Comparison of ENCODE assay signal across 1 cellular context in the genomic region with DNA sequence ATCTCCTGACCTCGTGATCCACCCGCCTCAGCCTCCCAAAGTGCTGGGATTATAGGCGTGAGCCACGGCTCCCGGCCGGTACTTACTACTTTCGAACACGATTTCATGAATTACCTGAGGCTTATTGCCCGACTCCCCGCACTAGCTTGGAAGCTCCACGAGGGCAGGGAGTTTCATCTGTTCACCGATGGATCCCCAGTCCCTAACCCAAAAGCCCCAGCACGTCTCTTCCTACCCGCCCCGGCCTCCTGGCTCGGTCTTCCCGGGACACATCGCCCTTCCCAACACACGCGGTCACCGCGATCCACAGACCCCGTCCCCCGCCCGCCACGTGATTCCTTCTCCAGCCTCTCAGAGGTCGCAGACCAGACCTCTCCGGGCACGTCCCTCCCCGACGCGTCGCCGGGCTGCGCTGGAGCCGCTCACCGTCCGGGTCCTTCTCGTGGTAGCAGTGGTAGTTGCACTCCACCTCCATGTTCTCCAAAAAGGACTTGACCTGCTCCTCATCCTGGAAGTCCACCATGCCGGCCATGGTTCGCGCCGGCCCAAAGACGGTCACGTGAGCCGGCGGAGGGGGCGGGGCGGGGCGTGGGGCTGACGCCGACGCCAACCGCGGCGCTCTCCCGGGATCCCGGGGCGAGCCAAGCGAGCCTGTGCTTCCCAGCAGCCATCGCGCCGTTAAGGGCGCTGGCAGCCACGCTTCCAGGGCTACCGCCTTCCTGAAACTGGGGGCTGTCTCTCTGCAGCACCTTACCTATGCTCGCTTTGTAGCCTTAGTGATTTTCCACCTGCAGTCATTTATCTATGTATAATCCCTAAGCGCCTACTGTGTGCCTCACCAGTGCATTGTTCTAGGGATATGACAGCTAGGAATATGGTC.
TF ChIP-seq lines count a peak whose summit lies in the region.

A gene (minus strand): TSS at position 553 of the 880 bp plus-strand sequence. CDS start 21 bp downstream, at position 532.

TF ChIP-seq in K562, 482 proteins besides CTCF, POLR2A, EP300 and RAD21 (continued from another document):
- TF ChIP-seq, protein P1, sequence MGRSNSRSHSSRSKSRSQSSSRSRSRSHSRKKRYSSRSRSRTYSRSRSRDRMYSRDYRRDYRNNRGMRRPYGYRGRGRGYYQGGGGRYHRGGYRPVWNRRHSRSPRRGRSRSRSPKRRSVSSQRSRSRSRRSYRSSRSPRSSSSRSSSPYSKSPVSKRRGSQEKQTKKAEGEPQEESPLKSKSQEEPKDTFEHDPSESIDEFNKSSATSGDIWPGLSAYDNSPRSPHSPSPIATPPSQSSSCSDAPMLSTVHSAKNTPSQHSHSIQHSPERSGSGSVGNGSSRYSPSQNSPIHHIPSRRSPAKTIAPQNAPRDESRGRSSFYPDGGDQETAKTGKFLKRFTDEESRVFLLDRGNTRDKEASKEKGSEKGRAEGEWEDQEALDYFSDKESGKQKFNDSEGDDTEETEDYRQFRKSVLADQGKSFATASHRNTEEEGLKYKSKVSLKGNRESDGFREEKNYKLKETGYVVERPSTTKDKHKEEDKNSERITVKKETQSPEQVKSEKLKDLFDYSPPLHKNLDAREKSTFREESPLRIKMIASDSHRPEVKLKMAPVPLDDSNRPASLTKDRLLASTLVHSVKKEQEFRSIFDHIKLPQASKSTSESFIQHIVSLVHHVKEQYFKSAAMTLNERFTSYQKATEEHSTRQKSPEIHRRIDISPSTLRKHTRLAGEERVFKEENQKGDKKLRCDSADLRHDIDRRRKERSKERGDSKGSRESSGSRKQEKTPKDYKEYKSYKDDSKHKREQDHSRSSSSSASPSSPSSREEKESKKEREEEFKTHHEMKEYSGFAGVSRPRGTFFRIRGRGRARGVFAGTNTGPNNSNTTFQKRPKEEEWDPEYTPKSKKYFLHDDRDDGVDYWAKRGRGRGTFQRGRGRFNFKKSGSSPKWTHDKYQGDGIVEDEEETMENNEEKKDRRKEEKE (IDR thresholded peaks at IDR 0.05; ENCODE audit: borderline replicate concordance in 1 of 2, control insufficient read depth in 1 of 2, low read depth in 2 of 2, low read length in 1 of 2): 0 out of 4 replicates have a peak, but pooled peaks of 1 of the 2 experiments have one; percentile 16
- TF ChIP-seq NFXL1 (CRISPR knock-in tag; IDR thresholded peaks at IDR 0.05) (no peak), CHD1 (IDR thresholded peaks at IDR 0.05; ENCODE audit: low read length) (no peak), LCOR (CRISPR knock-in tag; IDR thresholded peaks at IDR 0.05) (peak; percentile 94), FOXK2 (conservative IDR thresholded peaks at IDR 0.05 in 1 of 2, IDR thresholded peaks at IDR 0.05 in 1 of 2; ENCODE audit: low read depth in 2 of 2) (peak in 1 of 2 experiments; percentile 4; a peak in 3 of 4 replicates), KDM5B (IDR thresholded peaks at IDR 0.05; ENCODE audit: insufficient replicate concordance, low read depth, low read length) (peak; percentile 94), SMC3 (conservative IDR thresholded peaks at IDR 0.05; ENCODE audit: insufficient read depth, low read depth, low read length) (no peak), TCFL5 (CRISPR knock-in tag; conservative IDR thresholded peaks at IDR 0.05) (no peak), RCOR1 (IDR thresholded peaks at IDR 0.05; ENCODE audit: borderline replicate concordance in 1 of 2, low read depth in 2 of 2, low read length in 2 of 2) (peak in 1 of 2 experiments; percentile 70; a peak in 2 of 4 replicates), ZNF311 (CRISPR knock-in tag; IDR thresholded peaks at IDR 0.05) (no peak), MAFF (IDR thresholded peaks at IDR 0.05; ENCODE audit: low read length) (no peak), POLR2AphosphoS2 (IDR thresholded peaks at IDR 0.05; ENCODE audit: low read length) (no peak; the same call in 1 of the 2 replicates), PTBP1 (IDR thresholded peaks at IDR 0.05; ENCODE audit: low read depth, low read length) (no peak), KHSRP (IDR thresholded peaks at IDR 0.05) (no peak), ZNF347 (CRISPR knock-in tag; IDR thresholded peaks at IDR 0.05; ENCODE audit: low read depth) (no peak), ZNF134 (CRISPR knock-in tag; conservative IDR thresholded peaks at IDR 0.05) (no peak), XRCC5 (IDR thresholded peaks at IDR 0.05; ENCODE audit: low read depth, low read length) (no peak), ARNT (IDR thresholded peaks at IDR 0.05) (no peak; a peak in 1 of 4 replicates), RAD51 (IDR thresholded peaks at IDR 0.05; ENCODE audit: borderline replicate concordance, low read depth) (peak; percentile 97), SIN3A (IDR thresholded peaks at IDR 0.05; ENCODE audit: borderline replicate concordance in 2 of 2, control insufficient read depth in 1 of 2, low read depth in 2 of 2, low read length in 2 of 2) (peak; percentile 76 to 80; a peak in 2 of 4 replicates), PURB (CRISPR knock-in tag; IDR thresholded peaks at IDR 0.05; ENCODE audit: low read depth) (no peak), ZC3H4 (CRISPR knock-in tag; IDR thresholded peaks at IDR 0.05; ENCODE audit: borderline replicate concordance) (no peak), NR2C1 (IDR thresholded peaks at IDR 0.05) (peak; percentile 50; the same call in 1 of the 2 replicates), NR2C1 (tag; IDR thresholded peaks at IDR 0.05) (no peak; the same call in 1 of the 2 replicates), CAMTA2 (CRISPR knock-in tag; conservative IDR thresholded peaks at IDR 0.05) (peak; percentile 86; the same call in 1 of the 2 replicates)
- TF ChIP-seq, protein P2, sequence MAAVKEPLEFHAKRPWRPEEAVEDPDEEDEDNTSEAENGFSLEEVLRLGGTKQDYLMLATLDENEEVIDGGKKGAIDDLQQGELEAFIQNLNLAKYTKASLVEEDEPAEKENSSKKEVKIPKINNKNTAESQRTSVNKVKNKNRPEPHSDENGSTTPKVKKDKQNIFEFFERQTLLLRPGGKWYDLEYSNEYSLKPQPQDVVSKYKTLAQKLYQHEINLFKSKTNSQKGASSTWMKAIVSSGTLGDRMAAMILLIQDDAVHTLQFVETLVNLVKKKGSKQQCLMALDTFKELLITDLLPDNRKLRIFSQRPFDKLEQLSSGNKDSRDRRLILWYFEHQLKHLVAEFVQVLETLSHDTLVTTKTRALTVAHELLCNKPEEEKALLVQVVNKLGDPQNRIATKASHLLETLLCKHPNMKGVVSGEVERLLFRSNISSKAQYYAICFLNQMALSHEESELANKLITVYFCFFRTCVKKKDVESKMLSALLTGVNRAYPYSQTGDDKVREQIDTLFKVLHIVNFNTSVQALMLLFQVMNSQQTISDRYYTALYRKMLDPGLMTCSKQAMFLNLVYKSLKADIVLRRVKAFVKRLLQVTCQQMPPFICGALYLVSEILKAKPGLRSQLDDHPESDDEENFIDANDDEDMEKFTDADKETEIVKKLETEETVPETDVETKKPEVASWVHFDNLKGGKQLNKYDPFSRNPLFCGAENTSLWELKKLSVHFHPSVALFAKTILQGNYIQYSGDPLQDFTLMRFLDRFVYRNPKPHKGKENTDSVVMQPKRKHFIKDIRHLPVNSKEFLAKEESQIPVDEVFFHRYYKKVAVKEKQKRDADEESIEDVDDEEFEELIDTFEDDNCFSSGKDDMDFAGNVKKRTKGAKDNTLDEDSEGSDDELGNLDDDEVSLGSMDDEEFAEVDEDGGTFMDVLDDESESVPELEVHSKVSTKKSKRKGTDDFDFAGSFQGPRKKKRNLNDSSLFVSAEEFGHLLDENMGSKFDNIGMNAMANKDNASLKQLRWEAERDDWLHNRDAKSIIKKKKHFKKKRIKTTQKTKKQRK (IDR thresholded peaks at IDR 0.05; ENCODE audit: borderline replicate concordance, low read depth, low read length): no peak
- TF ChIP-seq, protein P3, sequence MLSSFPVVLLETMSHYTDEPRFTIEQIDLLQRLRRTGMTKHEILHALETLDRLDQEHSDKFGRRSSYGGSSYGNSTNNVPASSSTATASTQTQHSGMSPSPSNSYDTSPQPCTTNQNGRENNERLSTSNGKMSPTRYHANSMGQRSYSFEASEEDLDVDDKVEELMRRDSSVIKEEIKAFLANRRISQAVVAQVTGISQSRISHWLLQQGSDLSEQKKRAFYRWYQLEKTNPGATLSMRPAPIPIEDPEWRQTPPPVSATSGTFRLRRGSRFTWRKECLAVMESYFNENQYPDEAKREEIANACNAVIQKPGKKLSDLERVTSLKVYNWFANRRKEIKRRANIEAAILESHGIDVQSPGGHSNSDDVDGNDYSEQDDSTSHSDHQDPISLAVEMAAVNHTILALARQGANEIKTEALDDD (IDR thresholded peaks at IDR 0.05): no peak
- TF ChIP-seq, protein P4, sequence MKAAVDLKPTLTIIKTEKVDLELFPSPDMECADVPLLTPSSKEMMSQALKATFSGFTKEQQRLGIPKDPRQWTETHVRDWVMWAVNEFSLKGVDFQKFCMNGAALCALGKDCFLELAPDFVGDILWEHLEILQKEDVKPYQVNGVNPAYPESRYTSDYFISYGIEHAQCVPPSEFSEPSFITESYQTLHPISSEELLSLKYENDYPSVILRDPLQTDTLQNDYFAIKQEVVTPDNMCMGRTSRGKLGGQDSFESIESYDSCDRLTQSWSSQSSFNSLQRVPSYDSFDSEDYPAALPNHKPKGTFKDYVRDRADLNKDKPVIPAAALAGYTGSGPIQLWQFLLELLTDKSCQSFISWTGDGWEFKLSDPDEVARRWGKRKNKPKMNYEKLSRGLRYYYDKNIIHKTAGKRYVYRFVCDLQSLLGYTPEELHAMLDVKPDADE (conservative IDR thresholded peaks at IDR 0.05; ENCODE audit: control insufficient read depth, low read depth, low read length): no peak; the same call in 1 of the 2 replicates
- TF ChIP-seq, protein P5, sequence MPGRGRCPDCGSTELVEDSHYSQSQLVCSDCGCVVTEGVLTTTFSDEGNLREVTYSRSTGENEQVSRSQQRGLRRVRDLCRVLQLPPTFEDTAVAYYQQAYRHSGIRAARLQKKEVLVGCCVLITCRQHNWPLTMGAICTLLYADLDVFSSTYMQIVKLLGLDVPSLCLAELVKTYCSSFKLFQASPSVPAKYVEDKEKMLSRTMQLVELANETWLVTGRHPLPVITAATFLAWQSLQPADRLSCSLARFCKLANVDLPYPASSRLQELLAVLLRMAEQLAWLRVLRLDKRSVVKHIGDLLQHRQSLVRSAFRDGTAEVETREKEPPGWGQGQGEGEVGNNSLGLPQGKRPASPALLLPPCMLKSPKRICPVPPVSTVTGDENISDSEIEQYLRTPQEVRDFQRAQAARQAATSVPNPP (IDR thresholded peaks at IDR 0.05; ENCODE audit: borderline replicate concordance, insufficient read depth, insufficient read length): no peak
